9 cellular contexts compared by ENCODE assay signal in genomic region chr2:173286153-173286809, GRCh38.
DNase-seq lines count a peak whose midpoint lies in the region; ATAC-seq and TF ChIP-seq lines count a peak whose summit lies in the region.
"Had no signal": no experiment of that assay in that cellular context is flagged by ENCODE, and none has a peak within 500 bp of the region (broad histone marks: within the 10 kb centered on the region; RNA-seq: fewer than 3 reads in every experiment).

No MANE protein-coding gene starts in this region.

- intact Hi-C loops in OCI-LY7 (cut with micrococcal nuclease; ENCODE audit: unreplicated experiment), result loop anchor here (5.0 kb wide), 1 partner anchor 66 kb away; the partner anchor contains the start of gene CDCA7

- no peaks in the 10 kb centered on the region for H3K4me1 ChIP-seq in OCI-LY7 (ENCODE audit: insufficient read depth, low read length, poor library complexity, severe bottlenecking)

- H3K9me3 Mint-ChIP-seq in activated naive CD4-positive, alpha-beta T cell treated with anti-CD3 and anti-CD28 coated beads, Interleukin-2, amount 50 U/mL, for 72 hours, result no peaks in the 10 kb centered on the region

- peak; percentile 75 for TF ChIP-seq CTCF in OCI-LY7 (conservative IDR thresholded peaks at IDR 0.05; ENCODE audit: low read length)

- DNase-seq in activated naive CD4-positive, alpha-beta T cell treated with anti-CD3 and anti-CD28 coated beads, Interleukin-2, amount 50 U/mL, for 72 hours (ENCODE audit: low spot score in 2 of 2), result no peak
- DNase-seq in activated naive CD4-positive, alpha-beta T cell (lab: John Stamatoyannopoulos, UW), result no peak
- DNase-seq in OCI-LY7 (ENCODE audit: low spot score) (peak; percentile 53), NCI-H2081 treated with DMSO at 0.1 percent for 48 hours (lab: John Stamatoyannopoulos, UW) (no peak), caudate nucleus (lab: John Stamatoyannopoulos, UW) (no peak), NCI-H774 (lab: John Stamatoyannopoulos, UW) (no peak)
- DNase-seq in stimulated activated naive CD8-positive, alpha-beta T cell treated with anti-CD3 and anti-CD28 coated beads, Interleukin-15, Interleukin-2, amounts not matched to agents 100 U/mL and 50 U/mL, for 24 hours, result no peak
- DNase-seq: right cardiac atrium had no signal

- no peaks in the 10 kb centered on the region for H3K79me2 ChIP-seq in OCI-LY7 (ENCODE audit: insufficient read depth, low read depth, low read length)

- H3K27ac Mint-ChIP-seq in activated naive CD4-positive, alpha-beta T cell treated with anti-CD3 and anti-CD28 coated beads, Interleukin-2, amount 50 U/mL, for 72 hours, result peak overlapping the region in 1 of 2 donors; percentile 79

- H3K4me2 ChIP-seq in OCI-LY7 (ENCODE audit: low read length), result 0 out of 2 replicates have a peak overlapping the region, but pooled peaks have one; percentile 9

- H3K4me3 ChIP-seq in OCI-LY7 (ENCODE audit: low read depth, low read length, poor library complexity, severe bottlenecking), result no peak overlapping the region

- peak overlapping the region; percentile 69 for H2AFZ ChIP-seq in OCI-LY7 (ENCODE audit: low read length)

- CTCF ChIA-PET in OCI-LY7 (lab: Charles Lee; ENCODE audit: unreplicated experiment), result interaction anchor here (1.0 to 1.3 kb wide), 2 partner anchors 70 to 89 kb away, joined by 3 read pairs; no protein-coding TSS in a partner anchor

- H3K36me3 Mint-ChIP-seq in activated naive CD4-positive, alpha-beta T cell treated with anti-CD3 and anti-CD28 coated beads, Interleukin-2, amount 50 U/mL, for 72 hours, result no peaks in the 10 kb centered on the region

- peak; percentile 48 to 83 for ATAC-seq in activated naive CD4-positive, alpha-beta T cell treated with anti-CD3 and anti-CD28 coated beads, Interleukin-2, amount 50 U/mL, for 72 hours
- ATAC-seq in HG02642 (IDR thresholded peaks at IDR 0.05; ENCODE audit: poor library complexity, unreplicated experiment), result peak; percentile 85
- ATAC-seq in stimulated activated naive CD8-positive, alpha-beta T cell treated with anti-CD3 and anti-CD28 coated beads, Interleukin-15, Interleukin-2, amounts not matched to agents 100 U/mL and 50 U/mL, for 24 hours, result peak; percentile 70
- ATAC-seq: right cardiac atrium had no signal

- H3K36me3 ChIP-seq in OCI-LY7 (ENCODE audit: insufficient read depth, low read length), result no peaks in the 10 kb centered on the region

- BruUV-seq in OCI-LY7 (replicated peaks; lab: Mats Ljungman, UMichigan), result no TSS peak

- H3K27ac ChIP-seq in OCI-LY7 (ENCODE audit: low read depth, low read length, poor library complexity, severe bottlenecking), result no peak overlapping the region
- no peak overlapping the region for H3K27ac ChIP-seq in caudate nucleus (ENCODE audit: low read depth, low read length)

- no peaks in the 10 kb centered on the region for H3K9me2 ChIP-seq in OCI-LY7 (ENCODE audit: insufficient read depth, low read length)

- H4K20me1 ChIP-seq in OCI-LY7 (ENCODE audit: insufficient read depth, low read length), result no peaks in the 10 kb centered on the region

- no peaks in the 10 kb centered on the region for H3K9me3 ChIP-seq in OCI-LY7 (ENCODE audit: low read length)

- POLR2A ChIA-PET in OCI-LY7 (lab: Charles Lee), result interaction anchor here (0.5 to 1.2 kb wide), 4 partner anchors 12 to 103 kb away, joined by 3 read pairs; no protein-coding TSS in a partner anchor
